In genomic region chr17:82414548-82415281, GRCh38 we compare ENCODE assay signal across 1 cellular context.
TF ChIP-seq lines count a peak whose summit lies in the region.

No MANE protein-coding gene starts in this region.

TF ChIP-seq in K562, 482 proteins besides CTCF, POLR2A, EP300 and RAD21 (continued from another document and continues in another):
- TF ChIP-seq ZNF395 (CRISPR knock-in tag; IDR thresholded peaks at IDR 0.05): peak; percentile 65; the same call in 1 of the 2 replicates
- TF ChIP-seq, protein P1, sequence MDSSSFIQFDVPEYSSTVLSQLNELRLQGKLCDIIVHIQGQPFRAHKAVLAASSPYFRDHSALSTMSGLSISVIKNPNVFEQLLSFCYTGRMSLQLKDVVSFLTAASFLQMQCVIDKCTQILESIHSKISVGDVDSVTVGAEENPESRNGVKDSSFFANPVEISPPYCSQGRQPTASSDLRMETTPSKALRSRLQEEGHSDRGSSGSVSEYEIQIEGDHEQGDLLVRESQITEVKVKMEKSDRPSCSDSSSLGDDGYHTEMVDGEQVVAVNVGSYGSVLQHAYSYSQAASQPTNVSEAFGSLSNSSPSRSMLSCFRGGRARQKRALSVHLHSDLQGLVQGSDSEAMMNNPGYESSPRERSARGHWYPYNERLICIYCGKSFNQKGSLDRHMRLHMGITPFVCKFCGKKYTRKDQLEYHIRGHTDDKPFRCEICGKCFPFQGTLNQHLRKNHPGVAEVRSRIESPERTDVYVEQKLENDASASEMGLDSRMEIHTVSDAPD (CRISPR knock-in tag; IDR thresholded peaks at IDR 0.05): no peak
- 0 out of 2 replicates have a peak, but pooled peaks have one; percentile 37 for TF ChIP-seq ZNF282 (CRISPR knock-in tag; IDR thresholded peaks at IDR 0.05)
- TF ChIP-seq, protein P2, sequence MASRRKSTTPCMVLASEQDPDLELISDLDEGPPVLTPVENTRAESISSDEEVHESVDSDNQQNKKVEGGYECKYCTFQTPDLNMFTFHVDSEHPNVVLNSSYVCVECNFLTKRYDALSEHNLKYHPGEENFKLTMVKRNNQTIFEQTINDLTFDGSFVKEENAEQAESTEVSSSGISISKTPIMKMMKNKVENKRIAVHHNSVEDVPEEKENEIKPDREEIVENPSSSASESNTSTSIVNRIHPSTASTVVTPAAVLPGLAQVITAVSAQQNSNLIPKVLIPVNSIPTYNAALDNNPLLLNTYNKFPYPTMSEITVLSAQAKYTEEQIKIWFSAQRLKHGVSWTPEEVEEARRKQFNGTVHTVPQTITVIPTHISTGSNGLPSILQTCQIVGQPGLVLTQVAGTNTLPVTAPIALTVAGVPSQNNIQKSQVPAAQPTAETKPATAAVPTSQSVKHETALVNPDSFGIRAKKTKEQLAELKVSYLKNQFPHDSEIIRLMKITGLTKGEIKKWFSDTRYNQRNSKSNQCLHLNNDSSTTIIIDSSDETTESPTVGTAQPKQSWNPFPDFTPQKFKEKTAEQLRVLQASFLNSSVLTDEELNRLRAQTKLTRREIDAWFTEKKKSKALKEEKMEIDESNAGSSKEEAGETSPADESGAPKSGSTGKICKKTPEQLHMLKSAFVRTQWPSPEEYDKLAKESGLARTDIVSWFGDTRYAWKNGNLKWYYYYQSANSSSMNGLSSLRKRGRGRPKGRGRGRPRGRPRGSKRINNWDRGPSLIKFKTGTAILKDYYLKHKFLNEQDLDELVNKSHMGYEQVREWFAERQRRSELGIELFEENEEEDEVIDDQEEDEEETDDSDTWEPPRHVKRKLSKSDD (conservative IDR thresholded peaks at IDR 0.05; ENCODE audit: low read length): 0 out of 2 replicates have a peak, but pooled peaks have one; percentile 27
- 0 out of 2 replicates have a peak, but pooled peaks have one; percentile 19 for TF ChIP-seq PBX2 (CRISPR knock-in tag; IDR thresholded peaks at IDR 0.05; ENCODE audit: low read depth)
- no peak for TF ChIP-seq PBX2 (tag; conservative IDR thresholded peaks at IDR 0.05; ENCODE audit: low read depth)
- peak; percentile 91 for TF ChIP-seq LCOR (CRISPR knock-in tag; IDR thresholded peaks at IDR 0.05)
- TF ChIP-seq RNF2 (IDR thresholded peaks at IDR 0.05): no peak
- TF ChIP-seq BACH1 (tag; IDR thresholded peaks at IDR 0.05): no peak
- no peak for TF ChIP-seq ZNF586 (CRISPR knock-in tag; conservative IDR thresholded peaks at IDR 0.05)
- peak; percentile 39 for TF ChIP-seq CCNT2 (IDR thresholded peaks at IDR 0.05; ENCODE audit: borderline replicate concordance, extremely low read depth, insufficient read length, low read depth, low read length)
- TF ChIP-seq ZNF175 (CRISPR knock-in tag; IDR thresholded peaks at IDR 0.05; ENCODE audit: low read depth): peak; percentile 58; the same call in 1 of the 2 replicates
- TF ChIP-seq TRIM25 (IDR thresholded peaks at IDR 0.05; ENCODE audit: borderline replicate concordance): no peak
- no peak for TF ChIP-seq GATAD2A (IDR thresholded peaks at IDR 0.05)
- TF ChIP-seq SAFB (IDR thresholded peaks at IDR 0.05; ENCODE audit: borderline replicate concordance, low read depth, low read length): no peak
- TF ChIP-seq, protein P3, sequence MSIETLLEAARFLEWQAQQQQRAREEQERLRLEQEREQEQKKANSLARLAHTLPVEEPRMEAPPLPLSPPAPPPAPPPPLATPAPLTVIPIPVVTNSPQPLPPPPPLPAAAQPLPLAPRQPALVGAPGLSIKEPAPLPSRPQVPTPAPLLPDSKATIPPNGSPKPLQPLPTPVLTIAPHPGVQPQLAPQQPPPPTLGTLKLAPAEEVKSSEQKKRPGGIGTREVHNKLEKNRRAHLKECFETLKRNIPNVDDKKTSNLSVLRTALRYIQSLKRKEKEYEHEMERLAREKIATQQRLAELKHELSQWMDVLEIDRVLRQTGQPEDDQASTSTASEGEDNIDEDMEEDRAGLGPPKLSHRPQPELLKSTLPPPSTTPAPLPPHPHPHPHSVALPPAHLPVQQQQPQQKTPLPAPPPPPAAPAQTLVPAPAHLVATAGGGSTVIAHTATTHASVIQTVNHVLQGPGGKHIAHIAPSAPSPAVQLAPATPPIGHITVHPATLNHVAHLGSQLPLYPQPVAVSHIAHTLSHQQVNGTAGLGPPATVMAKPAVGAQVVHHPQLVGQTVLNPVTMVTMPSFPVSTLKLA (conservative IDR thresholded peaks at IDR 0.05): peak; percentile 93 to 97
- TF ChIP-seq FOXA3 (CRISPR knock-in tag; conservative IDR thresholded peaks at IDR 0.05 in 1 of 2, IDR thresholded peaks at IDR 0.05 in 1 of 2): peak in 1 of 2 experiments; percentile 78; a peak in 2 of 4 replicates
- TF ChIP-seq ESRRB (CRISPR knock-in tag; IDR thresholded peaks at IDR 0.05; ENCODE audit: borderline replicate concordance): no peak
- no peak for TF ChIP-seq MECOM (CRISPR knock-in tag; IDR thresholded peaks at IDR 0.05)
- peak; percentile 67; the same call in 1 of the 2 replicates for TF ChIP-seq ZNF124 (CRISPR knock-in tag; IDR thresholded peaks at IDR 0.05)
- TF ChIP-seq STAG1 (CRISPR knock-in tag; IDR thresholded peaks at IDR 0.05; ENCODE audit: borderline replicate concordance): peak; percentile 68
- peak; percentile 18; the same call in 1 of the 2 replicates for TF ChIP-seq GATA2 (CRISPR knock-in tag; IDR thresholded peaks at IDR 0.05)
- TF ChIP-seq ZBTB2 (IDR thresholded peaks at IDR 0.05): peak; percentile 31; the same call in 1 of the 2 replicates
- 0 out of 3 replicates have a peak, but pooled peaks of 1 of the 2 experiments have one; percentile 38 for TF ChIP-seq CBX3 (IDR thresholded peaks at IDR 0.05; ENCODE audit: borderline replicate concordance in 1 of 2, low read length in 2 of 2)
- peak; percentile 37; the same call in 1 of the 2 replicates for TF ChIP-seq ATF1 (CRISPR knock-in tag; IDR thresholded peaks at IDR 0.05)
- TF ChIP-seq ATF1 (tag; IDR thresholded peaks at IDR 0.05): peak; percentile 57
- TF ChIP-seq SAP30 (IDR thresholded peaks at IDR 0.05; ENCODE audit: borderline replicate concordance, insufficient read depth, low read depth, low read length, poor library complexity, severe bottlenecking): peak; percentile 74
- peak; percentile 64; the same call in 1 of the 2 replicates for TF ChIP-seq CTBP1 (IDR thresholded peaks at IDR 0.05; ENCODE audit: borderline replicate concordance)
- no peak for TF ChIP-seq RBM34 (IDR thresholded peaks at IDR 0.05; ENCODE audit: borderline replicate concordance, insufficient read depth, low read length)
- TF ChIP-seq, protein P4, sequence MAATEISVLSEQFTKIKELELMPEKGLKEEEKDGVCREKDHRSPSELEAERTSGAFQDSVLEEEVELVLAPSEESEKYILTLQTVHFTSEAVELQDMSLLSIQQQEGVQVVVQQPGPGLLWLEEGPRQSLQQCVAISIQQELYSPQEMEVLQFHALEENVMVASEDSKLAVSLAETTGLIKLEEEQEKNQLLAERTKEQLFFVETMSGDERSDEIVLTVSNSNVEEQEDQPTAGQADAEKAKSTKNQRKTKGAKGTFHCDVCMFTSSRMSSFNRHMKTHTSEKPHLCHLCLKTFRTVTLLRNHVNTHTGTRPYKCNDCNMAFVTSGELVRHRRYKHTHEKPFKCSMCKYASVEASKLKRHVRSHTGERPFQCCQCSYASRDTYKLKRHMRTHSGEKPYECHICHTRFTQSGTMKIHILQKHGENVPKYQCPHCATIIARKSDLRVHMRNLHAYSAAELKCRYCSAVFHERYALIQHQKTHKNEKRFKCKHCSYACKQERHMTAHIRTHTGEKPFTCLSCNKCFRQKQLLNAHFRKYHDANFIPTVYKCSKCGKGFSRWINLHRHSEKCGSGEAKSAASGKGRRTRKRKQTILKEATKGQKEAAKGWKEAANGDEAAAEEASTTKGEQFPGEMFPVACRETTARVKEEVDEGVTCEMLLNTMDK (IDR thresholded peaks at IDR 0.05; ENCODE audit: borderline replicate concordance, insufficient read depth, low read depth, low read length, poor library complexity, severe bottlenecking): peak; percentile 29
- TF ChIP-seq ATF3 (IDR thresholded peaks at IDR 0.05): no peak
- 0 out of 2 replicates have a peak, but pooled peaks have one; percentile 60 for TF ChIP-seq ATF3 (CRISPR knock-in tag; conservative IDR thresholded peaks at IDR 0.05)
- TF ChIP-seq XRCC5 (IDR thresholded peaks at IDR 0.05; ENCODE audit: low read depth, low read length): peak; percentile 87; the same call in 1 of the 2 replicates
- peak; percentile 45 for TF ChIP-seq USF2 (CRISPR knock-in tag; IDR thresholded peaks at IDR 0.05)
- peak; percentile 23; the same call in 1 of the 2 replicates for TF ChIP-seq CREM (IDR thresholded peaks at IDR 0.05; ENCODE audit: low read depth)
- no peak for TF ChIP-seq ILF3 (IDR thresholded peaks at IDR 0.05; ENCODE audit: borderline replicate concordance)
